Comparison of ENCODE assay signal across 1 cellular context in genomic region chr19:986083-986482, GRCh38.
TF ChIP-seq lines count a peak whose summit lies in the region.

No MANE protein-coding gene starts in this region.

TF ChIP-seq in GM23338, 12 proteins besides CTCF, POLR2A, EP300 and RAD21:
- no peak for TF ChIP-seq POLR2AphosphoS5 (IDR thresholded peaks at IDR 0.05; ENCODE audit: low read depth)
- no peak for TF ChIP-seq NANOG (IDR thresholded peaks at IDR 0.05; ENCODE audit: borderline replicate concordance)
- TF ChIP-seq CREB1 (CRISPR knock-in tag; IDR thresholded peaks at IDR 0.05; ENCODE audit: low read depth) = no peak
- no peak for TF ChIP-seq ZNF331 (CRISPR knock-in tag; IDR thresholded peaks at IDR 0.05; ENCODE audit: low read depth)
- no peak for TF ChIP-seq ETS1 (IDR thresholded peaks at IDR 0.05)
- TF ChIP-seq REST (IDR thresholded peaks at IDR 0.05; ENCODE audit: unreplicated experiment) = no peak
- no peak for TF ChIP-seq EZH2phosphoT487 (IDR thresholded peaks at IDR 0.05; ENCODE audit: unreplicated experiment)
- TF ChIP-seq ZNF114 (CRISPR knock-in tag; IDR thresholded peaks at IDR 0.05) = no peak
- TF ChIP-seq STAT1 (IDR thresholded peaks at IDR 0.05; ENCODE audit: unreplicated experiment) = no peak
